Comparison of ENCODE assay signal across 10 cellular contexts in the genomic region with DNA sequence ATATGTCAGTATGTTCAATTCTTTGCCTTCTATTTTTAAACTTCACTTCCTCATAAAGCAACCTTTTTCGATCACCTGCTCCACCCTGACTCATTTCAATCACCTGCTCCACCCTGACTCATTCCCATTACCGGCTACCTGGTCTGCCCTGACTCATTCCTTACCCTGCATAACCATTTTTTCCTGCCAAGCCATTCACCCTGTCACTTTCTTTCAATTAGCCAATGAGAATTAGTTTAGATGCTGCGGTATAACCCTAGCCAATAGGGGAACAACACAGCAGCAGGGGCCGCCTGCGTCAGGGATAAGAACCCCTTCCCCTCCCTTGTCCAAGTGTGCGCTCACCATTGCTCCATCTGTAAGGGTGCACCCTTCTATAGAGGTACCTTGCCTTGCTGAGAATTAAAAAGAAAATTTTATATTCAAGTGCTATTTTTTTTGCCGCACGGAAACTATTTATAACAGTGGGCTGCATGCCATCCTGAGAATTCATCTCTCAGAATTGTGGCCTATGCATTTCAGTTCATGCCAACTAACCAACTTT. TPM values are rescaled to one million over a fixed set of nuclear protein-coding genes. Genes with fewer than 3 reads are reported as not detected.
DNase-seq lines count a peak whose midpoint lies in the region; FAIRE-seq and TF ChIP-seq lines count a peak whose summit lies in the region.
"Not testable (repeated sequence)": the region's sequence is repeated elsewhere in the genome, so short reads cannot be mapped to it uniquely, and the experiment has no call there.
"Had no signal": no experiment of that assay in that cellular context is flagged by ENCODE, and none has a peak within 500 bp of the region (broad histone marks: within the 10 kb centered on the region; RNA-seq: fewer than 3 reads in every experiment).

No MANE protein-coding gene starts in this region.

- TF ChIP-seq CTCF in HEK293 (tag by site-specific recombination; IDR thresholded peaks at IDR 0.05); VCaP (conservative IDR thresholded peaks at IDR 0.05); mammary epithelial cell (conservative IDR thresholded peaks at IDR 0.05 in 1 of 2, IDR thresholded peaks at IDR 0.05 in 1 of 2; ENCODE audit: extremely low read depth in 1 of 2, insufficient read depth in 1 of 2, low read depth in 1 of 2, low read length in 2 of 2); osteocyte (IDR thresholded peaks at IDR 0.05); transverse colon (IDR thresholded peaks at IDR 0.05): not testable (repeated sequence)

- peak overlapping the region; percentile 80 for H3K27ac Mint-ChIP-seq in osteocyte (ENCODE audit: unreplicated experiment)

- H3K27ac ChIP-seq in HEK293 (ENCODE audit: extremely low read depth, low read depth, low read length); mammary epithelial cell (ENCODE audit: insufficient read depth, low read depth, low read length); transverse colon: not testable (repeated sequence)
- H3K27ac ChIP-seq in VCaP, result peak overlapping the region; percentile 88

- not testable (repeated sequence) for TF ChIP-seq POLR2A in transverse colon (IDR thresholded peaks at IDR 0.05)

- H2AFZ ChIP-seq in mammary epithelial cell (ENCODE audit: low read depth, low read length), result not testable (repeated sequence)

- in situ Hi-C loops in Caki2 (cut with HindIII; ENCODE audit: low pct_unique_long_range_greater_than_20kb, low sequenced_read_pairs); mammary epithelial cell (cut with MboI; ENCODE audit: low sequenced_read_pairs in 2 of 2); transverse colon (cut with MboI; ENCODE audit: low pct_ligation_motif_present in 1 of 4, low pct_unique_long_range_greater_than_20kb in 1 of 4, low sequenced_read_pairs in 3 of 4): not testable (repeated sequence)

- H3K4me3 ChIP-seq in HEK293 (ENCODE audit: low read depth, low read length); mammary epithelial cell (replicated peaks in 1 of 3; ENCODE audit: insufficient read depth in 1 of 3, low read depth in 2 of 3, low read length in 3 of 3); transverse colon: not testable (repeated sequence)

- not testable (repeated sequence) for H3K36me3 ChIP-seq in HEK293 (ENCODE audit: control insufficient read depth in 2 of 2, insufficient read depth in 1 of 2, low read length in 2 of 2); mammary epithelial cell (ENCODE audit: insufficient read depth, low read length); transverse colon

- not testable (repeated sequence) for BruUV-seq in mammary epithelial cell (replicated peaks; lab: Mats Ljungman, UMichigan)

- H3K9ac ChIP-seq in mammary epithelial cell (ENCODE audit: insufficient read depth, low read length), result not testable (repeated sequence)

- intact Hi-C loops in mammary epithelial cell (cut with micrococcal nuclease); transverse colon (cut with DNase I; ENCODE audit: low total_unique reads): not testable (repeated sequence)

- H3K4me2 ChIP-seq in mammary epithelial cell (ENCODE audit: insufficient read depth, low read depth, low read length), result not testable (repeated sequence)

- DNase-seq in Caki2 (ENCODE audit: low read depth), result peak; percentile 66
- peak; percentile 70 for DNase-seq in LoVo (ENCODE audit: low spot score)
- DNase-seq in mammary epithelial cell, result peak; percentile 79
- DNase-seq in osteocyte (ENCODE audit: extremely low spot score, unreplicated experiment), result not testable (repeated sequence)
- DNase-seq in transverse colon, result peak; percentile 49

- H3K9me3 ChIP-seq in HEK293 (ENCODE audit: control insufficient read depth, insufficient read depth, low read depth, low read length); mammary epithelial cell (replicated peaks; ENCODE audit: insufficient read depth, low read length); transverse colon: not testable (repeated sequence)

- H4K20me1 ChIP-seq in mammary epithelial cell (ENCODE audit: insufficient read depth, low read length), result not testable (repeated sequence)

- peak; percentile 96 for FAIRE-seq in islet of Langerhans (lab: Jason Lieb, UNC)

- H3K4me3 Mint-ChIP-seq in osteocyte (ENCODE audit: unreplicated experiment), result not testable (repeated sequence)

- H3K79me2 ChIP-seq in mammary epithelial cell (ENCODE audit: insufficient read depth, low read length), result not testable (repeated sequence)

- H3K4me1 Mint-ChIP-seq in osteocyte (ENCODE audit: unreplicated experiment), result peaks cover 46% of the 10 kb centered on the region

- not testable (repeated sequence) for H3K9me3 Mint-ChIP-seq in osteocyte (ENCODE audit: unreplicated experiment)

- CTCF ChIA-PET in HEK293 (lab: Yijun Ruan, JAX); mammary epithelial cell (lab: Charles Lee; ENCODE audit: low non-redundant PET): not testable (repeated sequence)

- not testable (repeated sequence) for TF ChIP-seq EP300 in transverse colon (IDR thresholded peaks at IDR 0.05; ENCODE audit: low read depth)

- not testable (repeated sequence) for H3K27me3 Mint-ChIP-seq in osteocyte (ENCODE audit: unreplicated experiment)

- H3K4me1 ChIP-seq in HEK293 (ENCODE audit: control insufficient read depth, insufficient read depth, low read length); mammary epithelial cell (ENCODE audit: insufficient read depth, low read length); transverse colon: not testable (repeated sequence)

- H3K36me3 Mint-ChIP-seq in osteocyte (ENCODE audit: unreplicated experiment), result not testable (repeated sequence)

- POLR2A ChIA-PET in HEK293 (lab: Yijun Ruan, JAX), result not testable (repeated sequence)

- not testable (repeated sequence) for H3K27me3 ChIP-seq in mammary epithelial cell (ENCODE audit: insufficient read depth, low read length); transverse colon

- WGBS in mammary epithelial cell (ENCODE audit: low coverage, missing lambda C conversion rate), result 86% methylated on average over 7 of the region's 8 CpGs
- WGBS in transverse colon (ENCODE audit: low coverage in 1 of 2), 2 donors, result 49 to 61% methylated on average over 8 of the region's 8 CpGs

- dilution Hi-C loops in mammary epithelial cell (cut with HindIII; ENCODE audit: low sequenced_read_pairs), result not testable (repeated sequence)

TF ChIP-seq in HEK293, 187 proteins besides CTCF, POLR2A, EP300 and RAD21:
- TF ChIP-seq ZNF585B (tag by site-specific recombination; IDR thresholded peaks at IDR 0.05) (peak; percentile 66), ZNF223 (tag by site-specific recombination; IDR thresholded peaks at IDR 0.05) (peak; percentile 55; the same call in 1 of the 2 replicates)

RNA-seq across cellular contexts. Expression of a gene that starts 31.6 kb away (rescaled TPM):
- total RNA-seq in Caki2 (2014; rRNA removed; shearing (Covaris generic); ENCODE audit: low replicate concordance), result 33.3 and 34.3 TPM in 2 replicates
- 1 to 10 TPM in 1 of 2 donors, under 1 TPM in 1; 0.28 to 1.3 TPM for total RNA-seq in mammary epithelial cell
- 0.02 TPM for polyA plus RNA-seq in mammary epithelial cell
- not detected for polyA minus RNA-seq in mammary epithelial cell
- 60.8 and 67.0 TPM in 2 replicates for total RNA-seq in osteocyte
- total RNA-seq in transverse colon, result 1 to 10 TPM in 3 of 4 donors, under 1 TPM in 1; 0.37 to 3.2 (median 2.8) TPM
- total RNA-seq: activated T-helper 1 cell treated with anti-CD3 and anti-CD28 coated beads, Interleukin-12 subunit alpha, Interleukin-12 subunit beta, Interleukin-2, Interleukin-4 antibody, amounts not matched to agents 30 ng/mL and 10 ng/mL and 1 ng/mL, durations not matched to agents 14 hours and 24 hours and 36 hours had no signal
- polyA plus RNA-seq: IgD-negative memory B cell had no signal
